ENCODE assay signal across 6 cellular contexts in genomic region chr3:76054404-76054803, GRCh38.
"Had no signal": no experiment of that assay in that cellular context is flagged by ENCODE, and none has a peak within 500 bp of the region (broad histone marks: within the 10 kb centered on the region; RNA-seq: fewer than 3 reads in every experiment).

No MANE protein-coding gene starts in this region.

- H3K4me3 ChIP-seq: GM23338, K562 had no signal

- DNase-seq: H9, HCEC 1CT, KG1 had no signal

- ATAC-seq: GM23338, HepG2, K562 had no signal
